24 cellular contexts compared by ENCODE assay signal in the genomic region with DNA sequence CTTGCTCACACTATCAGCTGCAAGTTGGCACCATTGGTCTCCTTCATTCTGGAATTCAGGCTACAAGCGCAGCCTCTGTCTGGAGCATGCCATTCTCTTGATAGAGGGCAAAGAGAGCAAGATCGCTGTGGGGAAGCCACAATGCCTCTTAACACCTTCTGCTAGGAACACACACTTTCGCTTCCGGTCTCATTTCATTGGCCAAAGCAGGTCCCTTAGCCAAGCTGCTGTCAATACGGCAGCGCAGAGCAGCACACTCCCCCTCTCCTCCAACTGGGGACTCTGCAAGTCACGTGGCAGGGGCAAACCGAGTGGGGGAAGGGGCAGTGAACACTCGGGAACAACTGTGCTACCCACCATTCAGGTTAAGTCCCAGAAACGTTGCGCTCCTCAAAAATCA.
DNase-seq lines count a peak whose midpoint lies in the region; ATAC-seq and TF ChIP-seq lines count a peak whose summit lies in the region.
"Had no signal": no experiment of that assay in that cellular context is flagged by ENCODE, and none has a peak within 500 bp of the region (broad histone marks: within the 10 kb centered on the region; RNA-seq: fewer than 3 reads in every experiment).

No MANE protein-coding gene starts in this region.

- H3K4me2 ChIP-seq in GM23338, result no peak overlapping the region
- H3K4me2 ChIP-seq in osteoblast (ENCODE audit: insufficient read depth, low read length), result peak overlapping the region; percentile 11

- H4K20me1 ChIP-seq in GM23338 (replicated peaks; ENCODE audit: insufficient read depth) (no peaks in the 10 kb centered on the region), osteoblast (ENCODE audit: insufficient read depth, low read length) (no peaks in the 10 kb centered on the region)

- H3K79me2 ChIP-seq in GM23338 (replicated peaks; ENCODE audit: insufficient read depth) (no peaks in the 10 kb centered on the region), osteoblast (ENCODE audit: insufficient read depth, low read length) (no peaks in the 10 kb centered on the region)

- no peak overlapping the region for H3K4me3 Mint-ChIP-seq in GM23338
- H3K4me3 Mint-ChIP-seq in WTC11, result no peak overlapping the region
- H3K4me3 Mint-ChIP-seq: activated CD8-positive, alpha-beta memory T cell treated with anti-CD3 and anti-CD28 coated beads, Interleukin-2, amount 10 ng/mL, durations not matched to agents 7 days and 5 days; activated naive CD8-positive, alpha-beta T cell treated with anti-CD3 and anti-CD28 coated beads, Interleukin-2, amount 50 U/mL, for 24 hours; naive B cell; type B pancreatic cell had no signal

- POLR2A ChIA-PET in WTC11 (lab: Charles Lee), result no interaction called here

- DNase-seq in GM23338 (ENCODE audit: low spot score) (peak; percentile 54), WTC11 (ENCODE audit: low spot score) (peak; percentile 34), iPS DF 19.7 (ENCODE audit: low read depth, low spot score) (peak; percentile 40), osteoblast (ENCODE audit: insufficient read length, low spot score, missing footprints) (no peak), dermis blood vessel endothelial cell (no peak), MG63 (no peak), AML-193 (lab: John Stamatoyannopoulos, UW) (no peak), NCI-H748 (lab: John Stamatoyannopoulos, UW; ENCODE audit: unreplicated experiment) (no peak)
- DNase-seq: activated CD4-positive, CD25-positive, alpha-beta regulatory T cell; activated CD8-positive, alpha-beta memory T cell treated with anti-CD3 and anti-CD28 coated beads, Interleukin-2, amount 10 ng/mL, durations not matched to agents 7 days and 5 days; activated naive CD8-positive, alpha-beta T cell treated with anti-CD3 and anti-CD28 coated beads, Interleukin-2, amount 50 U/mL, for 24 hours; activated T-cell treated with anti-CD3 and anti-CD28 coated beads, Interleukin-2, amount 50 U/mL, for 48 hours; effector CD8-positive, alpha-beta T cell; heart left ventricle; naive B cell; NCI-H1092; NCI-H1694 treated with DMSO at 0.1 percent for 48 hours; NCI-H510A treated with DMSO at 0.1 percent for 48 hours; Peyer's patch; retina; SHP77 treated with DMSO at 0.1 percent for 48 hours; stimulated activated CD4-positive, alpha-beta T cell treated with anti-CD3 and anti-CD28 coated beads, Interleukin-2, amount 100 ng/mL, for 24 hours; T1000 had no signal

- no peaks in the 10 kb centered on the region for H3K9me3 ChIP-seq in osteoblast (ENCODE audit: low read depth, low read length)
- H3K9me3 ChIP-seq in MG63, result no peaks in the 10 kb centered on the region
- H3K9me3 ChIP-seq: heart left ventricle, Peyer's patch had no signal

- no peaks in the 10 kb centered on the region for H3K27me3 ChIP-seq in GM23338 (ENCODE audit: insufficient read depth)
- peaks cover 3% of the 10 kb centered on the region for H3K27me3 ChIP-seq in osteoblast (ENCODE audit: insufficient read depth, low read length)
- peaks cover 6% of the 10 kb centered on the region for H3K27me3 ChIP-seq in MG63
- H3K27me3 ChIP-seq: Peyer's patch had no signal

- ATAC-seq in GM23338, result peak; percentile 87
- ATAC-seq in WTC11, result peak; percentile 75
- ATAC-seq: activated CD8-positive, alpha-beta memory T cell treated with anti-CD3 and anti-CD28 coated beads, Interleukin-2, amount 10 ng/mL, durations not matched to agents 7 days and 5 days; activated naive CD8-positive, alpha-beta T cell treated with anti-CD3 and anti-CD28 coated beads, Interleukin-2, amount 50 U/mL, for 24 hours; heart left ventricle had no signal

- H3K36me3 Mint-ChIP-seq in GM23338 (ENCODE audit: low read depth) (no peaks in the 10 kb centered on the region), WTC11 (no peaks in the 10 kb centered on the region)
- H3K36me3 Mint-ChIP-seq: activated CD8-positive, alpha-beta memory T cell treated with anti-CD3 and anti-CD28 coated beads, Interleukin-2, amount 10 ng/mL, durations not matched to agents 7 days and 5 days; naive B cell; type B pancreatic cell had no signal

- H3K27me3 Mint-ChIP-seq in GM23338 (ENCODE audit: insufficient read depth, low read depth, poor library complexity), result no peaks in the 10 kb centered on the region
- no peaks in the 10 kb centered on the region for H3K27me3 Mint-ChIP-seq in WTC11 (ENCODE audit: low read depth)
- H3K27me3 Mint-ChIP-seq: type B pancreatic cell had no signal

- no peaks in the 10 kb centered on the region; the same call in none of the 2 replicates for H3K9me2 ChIP-seq in GM23338 (ENCODE audit: insufficient read depth)

- H3K27ac Mint-ChIP-seq in GM23338 (no peak overlapping the region), WTC11 (no peak overlapping the region)
- H3K27ac Mint-ChIP-seq: activated CD8-positive, alpha-beta memory T cell treated with anti-CD3 and anti-CD28 coated beads, Interleukin-2, amount 10 ng/mL, durations not matched to agents 7 days and 5 days; activated naive CD8-positive, alpha-beta T cell treated with anti-CD3 and anti-CD28 coated beads, Interleukin-2, amount 50 U/mL, for 24 hours; naive B cell; type B pancreatic cell had no signal

- CTCF ChIA-PET in WTC11 (lab: Charles Lee), result interaction anchor here (1.3 kb wide), 1 partner anchor 160 kb away, joined by 3 read pairs; no protein-coding TSS in a partner anchor

- H3K27ac ChIP-seq in GM23338 (ENCODE audit: low read depth), result no peak overlapping the region
- H3K27ac ChIP-seq in osteoblast (ENCODE audit: low read depth, low read length), result no peak overlapping the region
- H3K27ac ChIP-seq: heart left ventricle, Peyer's patch had no signal

- no peaks in the 10 kb centered on the region for H3K36me3 ChIP-seq in GM23338 (ENCODE audit: insufficient read depth)
- no peaks in the 10 kb centered on the region for H3K36me3 ChIP-seq in osteoblast (ENCODE audit: insufficient read depth, low read length)
- no peaks in the 10 kb centered on the region for H3K36me3 ChIP-seq in MG63
- H3K36me3 ChIP-seq: heart left ventricle, Peyer's patch had no signal

- no peaks in the 10 kb centered on the region for H3K9me3 Mint-ChIP-seq in GM23338
- H3K9me3 Mint-ChIP-seq in WTC11, result no peaks in the 10 kb centered on the region
- H3K9me3 Mint-ChIP-seq: type B pancreatic cell had no signal

- H3K4me1 Mint-ChIP-seq in GM23338 (peaks cover 34% of the 10 kb centered on the region), WTC11 (peaks cover 35% of the 10 kb centered on the region)
- H3K4me1 Mint-ChIP-seq: activated CD8-positive, alpha-beta memory T cell treated with anti-CD3 and anti-CD28 coated beads, Interleukin-2, amount 10 ng/mL, durations not matched to agents 7 days and 5 days; activated naive CD8-positive, alpha-beta T cell treated with anti-CD3 and anti-CD28 coated beads, Interleukin-2, amount 50 U/mL, for 24 hours; naive B cell had no signal

- TF ChIP-seq CTCF in GM23338 (conservative IDR thresholded peaks at IDR 0.05; ENCODE audit: low read depth in 2 of 2) (no peak), WTC11 (IDR thresholded peaks at IDR 0.05) (no peak), osteoblast (IDR thresholded peaks at IDR 0.05; ENCODE audit: extremely low read depth, low read depth, low read length) (no peak)

- no peak overlapping the region for H3K4me3 ChIP-seq in GM23338
- H3K4me3 ChIP-seq in osteoblast (ENCODE audit: insufficient read depth, low read length), result no peak overlapping the region
- H3K4me3 ChIP-seq in MG63, result no peak overlapping the region
- H3K4me3 ChIP-seq: heart left ventricle, Peyer's patch had no signal

- H3F3A ChIP-seq in GM23338 (replicated peaks; ENCODE audit: low read depth), result no peaks in the 10 kb centered on the region

- H2AFZ ChIP-seq in GM23338, result peak overlapping the region; percentile 63
- H2AFZ ChIP-seq in osteoblast (ENCODE audit: low read length), result no peak overlapping the region

- H3K4me1 ChIP-seq in GM23338 (ENCODE audit: insufficient read depth) (peaks cover 33% of the 10 kb centered on the region), osteoblast (ENCODE audit: insufficient read depth, low read length) (no peaks in the 10 kb centered on the region)
- H3K4me1 ChIP-seq: heart left ventricle, Peyer's patch had no signal

TF ChIP-seq in GM23338, 12 proteins besides CTCF, POLR2A, EP300 and RAD21:
- no peak for TF ChIP-seq ZNF331 (CRISPR knock-in tag; IDR thresholded peaks at IDR 0.05; ENCODE audit: low read depth)

TF ChIP-seq in WTC11, 78 proteins besides CTCF, POLR2A, EP300 and RAD21 (continues in another document):
- TF ChIP-seq MXD4 (CRISPR knock-in tag; IDR thresholded peaks at IDR 0.05; ENCODE audit: borderline replicate concordance) (no peak), IRF2 (CRISPR knock-in tag; IDR thresholded peaks at IDR 0.05; ENCODE audit: borderline replicate concordance, low read depth) (no peak), ZNF232 (CRISPR knock-in tag; IDR thresholded peaks at IDR 0.05) (no peak), GTF2I (CRISPR knock-in tag; conservative IDR thresholded peaks at IDR 0.05) (no peak), ESRRA (CRISPR knock-in tag; IDR thresholded peaks at IDR 0.05; ENCODE audit: borderline replicate concordance) (no peak)
- TF ChIP-seq, protein P1, sequence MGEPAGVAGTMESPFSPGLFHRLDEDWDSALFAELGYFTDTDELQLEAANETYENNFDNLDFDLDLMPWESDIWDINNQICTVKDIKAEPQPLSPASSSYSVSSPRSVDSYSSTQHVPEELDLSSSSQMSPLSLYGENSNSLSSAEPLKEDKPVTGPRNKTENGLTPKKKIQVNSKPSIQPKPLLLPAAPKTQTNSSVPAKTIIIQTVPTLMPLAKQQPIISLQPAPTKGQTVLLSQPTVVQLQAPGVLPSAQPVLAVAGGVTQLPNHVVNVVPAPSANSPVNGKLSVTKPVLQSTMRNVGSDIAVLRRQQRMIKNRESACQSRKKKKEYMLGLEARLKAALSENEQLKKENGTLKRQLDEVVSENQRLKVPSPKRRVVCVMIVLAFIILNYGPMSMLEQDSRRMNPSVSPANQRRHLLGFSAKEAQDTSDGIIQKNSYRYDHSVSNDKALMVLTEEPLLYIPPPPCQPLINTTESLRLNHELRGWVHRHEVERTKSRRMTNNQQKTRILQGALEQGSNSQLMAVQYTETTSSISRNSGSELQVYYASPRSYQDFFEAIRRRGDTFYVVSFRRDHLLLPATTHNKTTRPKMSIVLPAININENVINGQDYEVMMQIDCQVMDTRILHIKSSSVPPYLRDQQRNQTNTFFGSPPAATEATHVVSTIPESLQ (CRISPR knock-in tag; IDR thresholded peaks at IDR 0.05), result no peak
- TF ChIP-seq, protein P2, sequence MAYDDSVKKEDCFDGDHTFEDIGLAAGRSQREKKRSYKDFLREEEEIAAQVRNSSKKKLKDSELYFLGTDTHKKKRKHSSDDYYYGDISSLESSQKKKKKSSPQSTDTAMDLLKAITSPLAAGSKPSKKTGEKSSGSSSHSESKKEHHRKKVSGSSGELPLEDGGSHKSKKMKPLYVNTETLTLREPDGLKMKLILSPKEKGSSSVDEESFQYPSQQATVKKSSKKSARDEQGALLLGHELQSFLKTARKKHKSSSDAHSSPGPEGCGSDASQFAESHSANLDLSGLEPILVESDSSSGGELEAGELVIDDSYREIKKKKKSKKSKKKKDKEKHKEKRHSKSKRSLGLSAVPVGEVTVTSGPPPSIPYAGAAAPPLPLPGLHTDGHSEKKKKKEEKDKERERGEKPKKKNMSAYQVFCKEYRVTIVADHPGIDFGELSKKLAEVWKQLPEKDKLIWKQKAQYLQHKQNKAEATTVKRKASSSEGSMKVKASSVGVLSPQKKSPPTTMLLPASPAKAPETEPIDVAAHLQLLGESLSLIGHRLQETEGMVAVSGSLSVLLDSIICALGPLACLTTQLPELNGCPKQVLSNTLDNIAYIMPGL (CRISPR knock-in tag; IDR thresholded peaks at IDR 0.05), result no peak

Comparison
In these comparisons a context has a peak if more than half of its experiments do, and no peak if none do; other contexts are left out.
1. DNase-seq: peak in GM23338 (single experiment), WTC11 (single experiment) and iPS DF 19.7 (single experiment); none in osteoblast (single experiment), dermis blood vessel endothelial cell (single experiment), MG63 (single experiment), AML-193 (0 of 2) and NCI-H748 (single experiment).